18 cellular contexts compared by ENCODE assay signal in genomic region chr20:60304931-60305330, GRCh38.
DNase-seq lines count a peak whose midpoint lies in the region; ATAC-seq and TF ChIP-seq lines count a peak whose summit lies in the region.
"Had no signal": no experiment of that assay in that cellular context is flagged by ENCODE, and none has a peak within 500 bp of the region (broad histone marks: within the 10 kb centered on the region; RNA-seq: fewer than 3 reads in every experiment).

No MANE protein-coding gene starts in this region.

- no peaks in the 10 kb centered on the region for H3K27me3 ChIP-seq in DND-41 (ENCODE audit: insufficient read depth, low read length, poor library complexity)
- H3K27me3 ChIP-seq in RWPE2 (ENCODE audit: insufficient read depth, poor library complexity, severe bottlenecking), result peaks cover 68% of the 10 kb centered on the region
- H3K27me3 ChIP-seq: BE2C, BLaER1 had no signal

- no peak for TF ChIP-seq CTCF in DND-41 (IDR thresholded peaks at IDR 0.05; ENCODE audit: borderline replicate concordance, extremely low read depth, low read length, poor library complexity, severe bottlenecking)
- TF ChIP-seq CTCF in RWPE2 (IDR thresholded peaks at IDR 0.05; ENCODE audit: poor library complexity, severe bottlenecking), result no peak

- H2AFZ ChIP-seq in DND-41 (ENCODE audit: low read depth, low read length), result no peak overlapping the region

- H3K79me2 ChIP-seq in DND-41 (ENCODE audit: insufficient read depth, low read length), result peaks cover 73% of the 10 kb centered on the region

- no peak overlapping the region for H3K9ac ChIP-seq in DND-41 (ENCODE audit: low read depth, low read length)
- H3K9ac ChIP-seq: BLaER1 had no signal

- H4K20me1 ChIP-seq in DND-41 (ENCODE audit: insufficient read depth, low read length), result peaks cover 16% of the 10 kb centered on the region
- H4K20me1 ChIP-seq: BLaER1 had no signal

- DNase-seq in DND-41 (no peak), RWPE2 (ENCODE audit: low spot score) (peak; percentile 47), left lobe of liver (ENCODE audit: low spot score) (no peak), C1 segment of cervical spinal cord (lab: John Stamatoyannopoulos, UW) (no peak)
- DNase-seq: 8988T; ACHN; BE2C; Calu3; CD4-positive, alpha-beta T cell; CD8-positive, alpha-beta T cell; DMS79 treated with DMSO at 0.1 percent for 48 hours; EL; GDM1 had no signal

- H3K27ac ChIP-seq in DND-41 (ENCODE audit: low read length), result peak overlapping the region; percentile 11; the same call in 1 of the 2 replicates
- no peak overlapping the region for H3K27ac ChIP-seq in RWPE2 (ENCODE audit: poor library complexity, severe bottlenecking)
- H3K27ac ChIP-seq: BLaER1, C4-2B had no signal

- no peak for ATAC-seq in DND-41 (ENCODE audit: insufficient read depth, low read depth)
- ATAC-seq in RWPE2 (ENCODE audit: low read depth), result no peak
- peak; percentile 53 for ATAC-seq in left lobe of liver
- no peak for ATAC-seq in HG03520 (IDR thresholded peaks at IDR 0.05; ENCODE audit: unreplicated experiment)
- ATAC-seq: CD8-positive, alpha-beta T cell; GM12878 had no signal

- H3K4me3 ChIP-seq in DND-41 (ENCODE audit: low read depth in 1 of 2, low read length in 2 of 2) (no peak overlapping the region), RWPE2 (ENCODE audit: severe bottlenecking) (no peak overlapping the region)
- H3K4me3 ChIP-seq: BLaER1, GM12878 had no signal

- no peak overlapping the region for H3K4me2 ChIP-seq in DND-41 (ENCODE audit: insufficient read depth, low read length)
- H3K4me2 ChIP-seq: BLaER1 had no signal

- H3K4me1 ChIP-seq in DND-41 (ENCODE audit: insufficient read depth, low read length), result peaks cover 1% of the 10 kb centered on the region; the same call in 1 of the 2 replicates
- no peaks in the 10 kb centered on the region for H3K4me1 ChIP-seq in RWPE2 (ENCODE audit: insufficient read depth, poor library complexity, severe bottlenecking)
- H3K4me1 ChIP-seq: BE2C, Caco-2 had no signal

- H3K9me3 ChIP-seq in DND-41 (ENCODE audit: insufficient read depth, low read length, severe bottlenecking), result no peaks in the 10 kb centered on the region
- no peaks in the 10 kb centered on the region for H3K9me3 ChIP-seq in RWPE2 (ENCODE audit: severe bottlenecking)
- H3K9me3 ChIP-seq: BE2C, BLaER1, Caco-2 had no signal

- H3K36me3 ChIP-seq in DND-41 (ENCODE audit: insufficient read depth, low read length) (peaks cover 82% of the 10 kb centered on the region), RWPE2 (ENCODE audit: low read depth) (no peaks in the 10 kb centered on the region)
- H3K36me3 ChIP-seq: BE2C, BLaER1 had no signal
